ENCODE assay signal across 12 cellular contexts in genomic region chr7:24741691-24742639, GRCh38. TPM values are rescaled to one million over a fixed set of nuclear protein-coding genes. Genes with fewer than 3 reads are reported as not detected.
DNase-seq lines count a peak whose midpoint lies in the region; ATAC-seq, FAIRE-seq and TF ChIP-seq lines count a peak whose summit lies in the region.
"Had no signal": no experiment of that assay in that cellular context is flagged by ENCODE, and none has a peak within 500 bp of the region (broad histone marks: within the 10 kb centered on the region; RNA-seq: fewer than 3 reads in every experiment).

No MANE protein-coding gene starts in this region.

- dilution Hi-C loops in keratinocyte (cut with MboI; ENCODE audit: extremely low pct_ligation_motif_present, low sequenced_read_pairs): no loop called here

- no TSS peak for BruUV-seq in K562 (replicated peaks; lab: Mats Ljungman, UMichigan)

- H4K20me1 ChIP-seq in K562 (replicated peaks; ENCODE audit: control insufficient read depth, insufficient read depth, low read length): no peaks in the 10 kb centered on the region
- no peaks in the 10 kb centered on the region for H4K20me1 ChIP-seq in keratinocyte (ENCODE audit: control insufficient read depth, extremely low read depth, insufficient read depth, low read length)

- no peak for TF ChIP-seq POLR2A in K562 (conservative IDR thresholded peaks at IDR 0.05)

- in situ Hi-C loops in K562 (cut with MboI): no loop called here

- TF ChIP-seq EP300 in K562 (IDR thresholded peaks at IDR 0.05; ENCODE audit: low read length): no peak

- H3K36me3 ChIP-seq in K562 (ENCODE audit: control insufficient read depth, insufficient read depth, low read length) (no peaks in the 10 kb centered on the region), keratinocyte (ENCODE audit: control insufficient read depth in 2 of 2, extremely low read depth in 1 of 2, insufficient read depth in 2 of 2, low read length in 2 of 2) (peaks cover 10 to 16% of the 10 kb centered on the region in 2 experiments), WERI-Rb-1 (no peaks in the 10 kb centered on the region)

- H3K9me3 ChIP-seq in K562 (replicated peaks; ENCODE audit: control insufficient read depth, insufficient read depth, low read depth, low read length): no peaks in the 10 kb centered on the region
- H3K9me3 ChIP-seq in keratinocyte (ENCODE audit: control insufficient read depth, low read depth, low read length): peaks cover 4% of the 10 kb centered on the region
- H3K9me3 ChIP-seq in WERI-Rb-1 (ENCODE audit: severe bottlenecking): no peaks in the 10 kb centered on the region

- no peak for TF ChIP-seq RAD21 in K562 (CRISPR knock-in tag; conservative IDR thresholded peaks at IDR 0.05 in 1 of 2, IDR thresholded peaks at IDR 0.05 in 1 of 2)

- H2AFZ ChIP-seq in K562 (ENCODE audit: low read depth, low read length) (no peak overlapping the region), keratinocyte (ENCODE audit: control insufficient read depth, low read length) (peak overlapping the region; percentile 58)
- H2AFZ ChIP-seq: PC-9 had no signal

- intact Hi-C loops in K562 (cut with micrococcal nuclease): no loop called here

- peak; percentile 94 for DNase-seq in HPDE6-E6E7 (ENCODE audit: extremely low spot score)
- no peak for DNase-seq in K562 (ENCODE audit: extremely low read depth in 1 of 4, low spot score in 3 of 4)
- DNase-seq in keratinocyte (ENCODE audit: low read depth, low spot score): peak; percentile 93
- DNase-seq in urothelium cell line (ENCODE audit: low spot score): peak; percentile 94
- DNase-seq in WERI-Rb-1: no peak
- DNase-seq in retina: no peak
- DNase-seq: activated naive CD4-positive, alpha-beta T cell treated with anti-CD3 and anti-CD28 coated beads for 36 hours; NCI-H1092 treated with DMSO at 0.1 percent for 48 hours; stimulated activated CD4-positive, alpha-beta T cell treated with anti-CD3 and anti-CD28 coated beads, Interleukin-2, amount 100 ng/mL, for 48 hours had no signal

- H3K4me2 ChIP-seq in K562 (ENCODE audit: insufficient read depth, low read length) (no peak overlapping the region), keratinocyte (ENCODE audit: control insufficient read depth, extremely low read depth, insufficient read depth, low read depth, low read length) (peak overlapping the region; percentile 68)
- H3K4me2 ChIP-seq: PC-9 had no signal

- H3K4me3 ChIP-seq in K562 (no peak overlapping the region), keratinocyte (ENCODE audit: control insufficient read depth in 2 of 3, extremely low read depth in 1 of 3, insufficient read depth in 2 of 3, low read depth in 1 of 3, low read length in 3 of 3) (peak overlapping the region in 2 of 3 experiments; percentile 25 to 30), WERI-Rb-1 (ENCODE audit: low read depth, low read length) (no peak overlapping the region)
- H3K4me3 ChIP-seq: PC-9 had no signal

- ATAC-seq in K562 (no peak; the same call in 1 of the 3 replicates), GM19035 (IDR thresholded peaks at IDR 0.05; ENCODE audit: unreplicated experiment) (no peak)
- ATAC-seq: esophagus mucosa had no signal

- H3K9me1 ChIP-seq in K562 (ENCODE audit: control insufficient read depth, insufficient read depth, low read length): no peaks in the 10 kb centered on the region
- no peaks in the 10 kb centered on the region for H3K9me1 ChIP-seq in keratinocyte (ENCODE audit: control insufficient read depth, extremely low read depth, insufficient read depth, low read length)

- H3K27me3 ChIP-seq in K562 (ENCODE audit: control insufficient read depth in 2 of 2, insufficient read depth in 2 of 2, low read length in 2 of 2) (peaks cover 8 to 13% of the 10 kb centered on the region in 2 experiments; a peak in 4 of 5 replicates), keratinocyte (ENCODE audit: control insufficient read depth, extremely low read depth, insufficient read depth, low read length) (no peaks in the 10 kb centered on the region), WERI-Rb-1 (ENCODE audit: insufficient read depth, low read depth, severe bottlenecking) (no peaks in the 10 kb centered on the region)

- H3K79me2 ChIP-seq in K562 (ENCODE audit: control insufficient read depth, insufficient read depth, low read length): no peaks in the 10 kb centered on the region
- H3K79me2 ChIP-seq in keratinocyte (ENCODE audit: control insufficient read depth, insufficient read depth, low read length): peaks cover 35% of the 10 kb centered on the region

- H3K9ac ChIP-seq in K562 (ENCODE audit: insufficient read depth in 1 of 2, low read depth in 2 of 2, low read length in 2 of 2) (no peak overlapping the region), keratinocyte (ENCODE audit: control insufficient read depth, extremely low read depth, insufficient read depth, low read length) (peak overlapping the region; percentile 75)

- POLR2A ChIA-PET in K562 (lab: Yijun Ruan, JAX): interaction anchor here (0.6 to 1.4 kb wide), 8 partner anchors 9 to 275 kb away, joined by 3 to 7 read pairs (median 4); no protein-coding TSS in a partner anchor

- 13% methylated on average over 15 of the region's 15 CpGs for WGBS in K562 (ENCODE audit: insufficient coverage, low coverage, missing lambda C conversion rate)

- CTCF ChIA-PET in K562 (lab: Yijun Ruan, JAX; ENCODE audit: low intra/inter-chr PET ratio): no interaction called here

- no peak for FAIRE-seq in K562 (lab: Jason Lieb, UNC)
- peak; percentile 96 for FAIRE-seq in keratinocyte (lab: Jason Lieb, UNC)
- peak; percentile 84 for FAIRE-seq in urothelium cell line (lab: Jason Lieb, UNC)

- no peak overlapping the region for H3K27ac ChIP-seq in K562 (ENCODE audit: extremely low read depth, low read depth, low read length)
- H3K27ac ChIP-seq in keratinocyte (ENCODE audit: control insufficient read depth, insufficient read depth, low read length): peak overlapping the region; percentile 98
- H3K27ac ChIP-seq in WERI-Rb-1: no peak overlapping the region
- H3K27ac ChIP-seq: PC-9 had no signal

- H3K4me1 ChIP-seq in K562 (replicated peaks in 1 of 2; ENCODE audit: control insufficient read depth in 2 of 2, insufficient read depth in 2 of 2, low read length in 2 of 2): peaks cover 0 to 4% of the 10 kb centered on the region in 2 experiments; a peak in 2 of 5 replicates
- peaks cover 22% of the 10 kb centered on the region for H3K4me1 ChIP-seq in keratinocyte (ENCODE audit: control insufficient read depth, extremely low read depth, insufficient read depth, low read length)

- TF ChIP-seq CTCF in K562 (IDR thresholded peaks at IDR 0.05 in 2 of 3, conservative IDR thresholded peaks at IDR 0.05 in 1 of 3; ENCODE audit: insufficient read depth in 2 of 3, low read depth in 1 of 3, low read length in 3 of 3): no peak
- TF ChIP-seq CTCF in keratinocyte (optimal IDR thresholded peaks at IDR 0.05 in 1 of 3, IDR thresholded peaks at IDR 0.05 in 1 of 3, conservative IDR thresholded peaks at IDR 0.05 in 1 of 3; ENCODE audit: extremely low read depth in 1 of 3, insufficient read depth in 2 of 3, low read length in 3 of 3): no peak
- no peak for TF ChIP-seq CTCF in WERI-Rb-1 (IDR thresholded peaks at IDR 0.05; ENCODE audit: low read depth, low read length)

TF ChIP-seq in K562, 482 proteins besides CTCF, POLR2A, EP300 and RAD21 (continues in another document):
- TF ChIP-seq PTTG1 (tag; IDR thresholded peaks at IDR 0.05; ENCODE audit: low read depth) (no peak), ZNF282 (CRISPR knock-in tag; IDR thresholded peaks at IDR 0.05) (no peak), CHD1 (IDR thresholded peaks at IDR 0.05; ENCODE audit: low read length) (no peak), ZNF212 (CRISPR knock-in tag; IDR thresholded peaks at IDR 0.05) (no peak), RCOR1 (IDR thresholded peaks at IDR 0.05; ENCODE audit: borderline replicate concordance in 1 of 2, low read depth in 2 of 2, low read length in 2 of 2) (no peak), NR0B1 (IDR thresholded peaks at IDR 0.05; ENCODE audit: partially characterized antibody) (no peak), ZFPM2 (CRISPR knock-in tag; IDR thresholded peaks at IDR 0.05) (no peak), WHSC1 (IDR thresholded peaks at IDR 0.05; ENCODE audit: low read length) (no peak)

RNA-seq across cellular contexts. Expression of gene GSDME, which starts 15.3 kb away (rescaled TPM):
- 5.0 and 5.6 TPM in 2 replicates for total RNA-seq in K562 (2011; cell fraction: chromatin; rRNA removed; ENCODE audit: low replicate concordance)
- 2.1 and 2.7 TPM in 2 replicates for total RNA-seq in K562 (2011; cell fraction: nucleolus; rRNA removed)
- total RNA-seq in K562 (2011; cell fraction: nucleoplasm; rRNA removed): 3.8 and 4.4 TPM in 2 replicates
- total RNA-seq in K562 (2014; rRNA removed) (1.2 and 1.3 TPM in 2 replicates), K562 (2014; rRNA removed; fragmentation: Illumina TruSeq; extraction: Trizol) (0.55 and 0.61 TPM in 2 replicates), K562 (2015; rRNA removed; fragmentation: Illumina TruSeq; extraction: Trizol) (0.45 and 0.62 TPM in 2 replicates), K562 (2021) (0.67 and 1.1 TPM in 2 replicates)
- polyA plus RNA-seq in K562 (2011; rRNA removed) (1.9 and 16.7 TPM in 2 replicates), K562 (2014; fragmentation: Illumina TruSeq; extraction: Trizol) (0.42 and 0.84 TPM in 2 replicates), K562 (2014; fragmentation: Nextera tagmentation; extraction: Ambion mirVana) (under 1 TPM; 0.37 to 0.43 TPM), K562 (2014; rRNA removed) (1.3 and 2.1 TPM in 2 replicates), keratinocyte (81.7 to 105 TPM (median 95.6 TPM) in 3 replicates)
- 0.70 and 11.1 TPM in 2 replicates for polyA plus RNA-seq in K562 (2011; cell fraction: cytosol; rRNA removed)
- 3.9 and 38.2 TPM in 2 replicates for polyA plus RNA-seq in K562 (2011; cell fraction: nucleus; rRNA removed)
- 3.9 and 12.2 TPM in 2 replicates for polyA plus RNA-seq in K562 (2012)
- 2.2 and 24.2 TPM in 2 replicates for polyA minus RNA-seq in K562 (2011; rRNA and poly(A)+ RNA removed)
- 0.95 and 7.7 TPM in 2 replicates for polyA minus RNA-seq in K562 (2011; cell fraction: cytosol; rRNA and poly(A)+ RNA removed)
- polyA minus RNA-seq in K562 (2011; cell fraction: nucleus; rRNA and poly(A)+ RNA removed): 1.3 and 25.1 TPM in 2 replicates
- 83.9 TPM for polyA plus RNA-seq in keratinocyte (2011; ENCODE audit: low read depth)
- 71.7 and 85.2 TPM in 2 replicates for polyA plus RNA-seq in keratinocyte (2011; cell fraction: cytosol; rRNA removed)
- 134 and 143 TPM in 2 replicates for polyA plus RNA-seq in keratinocyte (2011; cell fraction: nucleus; rRNA removed)
- polyA plus RNA-seq in keratinocyte (2012; ENCODE audit: low replicate concordance): 59.5 and 86.4 TPM in 2 replicates
- polyA minus RNA-seq in keratinocyte: 71.0 to 119 TPM (median 96.2 TPM) in 3 replicates
- 60.0 TPM for polyA minus RNA-seq in keratinocyte (2011; cell fraction: cytosol; rRNA and poly(A)+ RNA removed)
- polyA minus RNA-seq in keratinocyte (2011; cell fraction: nucleus; rRNA and poly(A)+ RNA removed): 50.8 and 85.9 TPM in 2 replicates

Comparison
In these comparisons a context has a peak if more than half of its experiments do, and no peak if none do; other contexts are left out.
1. DNase-seq: peak in HPDE6-E6E7 (single experiment), keratinocyte (single experiment) and urothelium cell line (single experiment); none in K562 (0 of 4), WERI-Rb-1 (single experiment) and retina (single experiment).
2. H3K4me3 ChIP-seq: peak in keratinocyte (2 of 3); none in K562 (single experiment) and WERI-Rb-1 (single experiment).